8 cellular contexts compared by ENCODE assay signal in genomic region chr5:10552183-10553143, GRCh38. TPM values are rescaled to one million over a fixed set of nuclear protein-coding genes. Genes with fewer than 3 reads are reported as not detected.
DNase-seq lines count a peak whose midpoint lies in the region; ATAC-seq and TF ChIP-seq lines count a peak whose summit lies in the region.

No MANE protein-coding gene starts in this region.

- TF ChIP-seq POLR2A in IMR-90 (IDR thresholded peaks at IDR 0.05; ENCODE audit: low read depth, low read length) (no peak), esophagus muscularis mucosa (IDR thresholded peaks at IDR 0.05; ENCODE audit: low read depth) (no peak)

- peak overlapping the region; percentile 27 to 86 for H4K8ac ChIP-seq in IMR-90 (ENCODE audit: low read depth in 2 of 2, low read length in 2 of 2)

- H3K4me2 ChIP-seq in IMR-90 (ENCODE audit: low read depth, low read length), result no peak overlapping the region

- BruUV-seq in Caco-2 (replicated peaks; lab: Mats Ljungman, UMichigan), result no TSS peak
- BruUV-seq in IMR-90 (replicated peaks; lab: Mats Ljungman, UMichigan), result no TSS peak

- dilution Hi-C loops in IMR-90 (cut with HindIII; ENCODE audit: low sequenced_read_pairs, unreplicated experiment), result no loop called here

- no peak overlapping the region for H3K9ac ChIP-seq in IMR-90 (ENCODE audit: low read depth, low read length)

- peak overlapping the region; percentile 65 for H4K5ac ChIP-seq in IMR-90 (ENCODE audit: low read depth, low read length)

- no peak for TF ChIP-seq RAD21 in IMR-90 (IDR thresholded peaks at IDR 0.05; ENCODE audit: low read length)

- H2BK120ac ChIP-seq in IMR-90 (ENCODE audit: low read depth, low read length), result peak overlapping the region; percentile 97

- TF ChIP-seq EP300 in esophagus muscularis mucosa (IDR thresholded peaks at IDR 0.05), result no peak

- peak; percentile 80 for ATAC-seq in GM21447 (IDR thresholded peaks at IDR 0.05; ENCODE audit: unreplicated experiment)
- ATAC-seq in IMR-90 (ENCODE audit: low read depth), result no peak
- ATAC-seq in HG03025 (IDR thresholded peaks at IDR 0.05; ENCODE audit: low FRiP score, unreplicated experiment), result no peak

- H3K27ac Mint-ChIP-seq in Caco-2 (ENCODE audit: unreplicated experiment), result peak overlapping the region; percentile 97

- H3K18ac ChIP-seq in IMR-90 (ENCODE audit: low read depth, low read length), result peak overlapping the region; percentile 85

- peak overlapping the region; percentile 85 for H2AK9ac ChIP-seq in IMR-90 (replicated peaks; ENCODE audit: low read depth, low read length, poor library complexity)

- POLR2A ChIA-PET in Caco-2 (lab: Charles Lee) (interaction anchor here (1.2 to 1.4 kb wide), 5 partner anchors 8 to 199 kb away, joined by 3 to 14 read pairs (median 4); partner anchors contain the start of genes ANKRD33B and MARCHF6), IMR-90 (lab: Charles Lee; ENCODE audit: unreplicated experiment) (no interaction called here)

- peak overlapping the region; percentile 53 for H2AFZ ChIP-seq in IMR-90 (replicated peaks; ENCODE audit: low read length, poor library complexity)

- intact Hi-C loops in Caco-2 (cut with micrococcal nuclease; ENCODE audit: unreplicated experiment) (loop anchor here (5.0 kb wide), 1 partner anchor 75 kb away; no protein-coding TSS in a partner anchor), IMR-90 (cut with micrococcal nuclease) (loop anchor here (5.0 kb wide), 1 partner anchor 40 kb away; no protein-coding TSS in a partner anchor), esophagus muscularis mucosa (cut with DNase I) (no loop called here), tibial artery (cut with DNase I; ENCODE audit: low total_unique reads) (no loop called here), posterior vena cava (cut with DNase I) (loop anchor here in 1 of 2 donors (1.0 kb wide), 1 partner anchor 20 kb away; no protein-coding TSS in a partner anchor)

- H3K36me3 ChIP-seq in Caco-2 (ENCODE audit: control insufficient read depth, insufficient read depth, low read length) (no peaks in the 10 kb centered on the region), IMR-90 (ENCODE audit: control insufficient read depth, insufficient read depth, low read length) (no peaks in the 10 kb centered on the region), esophagus muscularis mucosa (no peaks in the 10 kb centered on the region), tibial artery (no peaks in the 10 kb centered on the region)

- 86% methylated on average over 6 of the region's 14 CpGs; no CpG with 5 or more reads in 1 of the 2 experiments for WGBS in IMR-90 (ENCODE audit: extremely low coverage in 2 of 2, insufficient read length in 1 of 2), 2 experiments
- 80% methylated on average over 14 of the region's 14 CpGs for WGBS in esophagus muscularis mucosa

- H3K4me1 ChIP-seq in Caco-2, result peaks cover 56% of the 10 kb centered on the region
- peaks cover 39% of the 10 kb centered on the region for H3K4me1 ChIP-seq in IMR-90 (ENCODE audit: control insufficient read depth, insufficient read depth, low read length)
- peaks cover 0 to 17% (median 6%) of the 10 kb centered on the region in 4 donors for H3K4me1 ChIP-seq in esophagus muscularis mucosa
- H3K4me1 ChIP-seq in tibial artery, result peaks cover 0 to 28% (median 9%) of the 10 kb centered on the region in 4 donors

- in situ Hi-C loops in IMR-90 (cut with MboI; ENCODE audit: low sequenced_read_pairs), result loop anchor here (25.0 kb wide), 1 partner anchor 90 kb away; no protein-coding TSS in a partner anchor

- H3K23ac ChIP-seq in IMR-90 (ENCODE audit: low read depth, low read length), result peak overlapping the region; percentile 43

- H3K9me3 ChIP-seq in Caco-2 (no peaks in the 10 kb centered on the region), IMR-90 (ENCODE audit: control insufficient read depth, insufficient read depth, low read length) (no peaks in the 10 kb centered on the region), esophagus muscularis mucosa (no peaks in the 10 kb centered on the region), tibial artery (no peaks in the 10 kb centered on the region)

- no peak for TF ChIP-seq CTCF in Caco-2 (IDR thresholded peaks at IDR 0.05; ENCODE audit: insufficient read depth in 1 of 2, low read depth in 1 of 2, low read length in 1 of 2, severe bottlenecking in 1 of 2, unreplicated experiment in 1 of 2)
- TF ChIP-seq CTCF in IMR-90 (conservative IDR thresholded peaks at IDR 0.05; ENCODE audit: low read depth, low read length), result no peak
- no peak for TF ChIP-seq CTCF in esophagus muscularis mucosa (IDR thresholded peaks at IDR 0.05)
- TF ChIP-seq CTCF in tibial artery (IDR thresholded peaks at IDR 0.05), result no peak

- H3K56ac ChIP-seq in IMR-90 (ENCODE audit: extremely low read depth, insufficient read depth, low read length), result peak overlapping the region; percentile 40

- H3K27me3 ChIP-seq in Caco-2 (replicated peaks; ENCODE audit: control insufficient read depth, insufficient read depth, low read length) (no peaks in the 10 kb centered on the region), IMR-90 (ENCODE audit: control insufficient read depth, insufficient read depth, low read length) (no peaks in the 10 kb centered on the region), esophagus muscularis mucosa (peaks cover 0 to 35% (median 0%) of the 10 kb centered on the region in 4 donors), tibial artery (peaks cover 0 to 1% of the 10 kb centered on the region in 2 donors)

- H3K36me3 Mint-ChIP-seq in Caco-2 (ENCODE audit: insufficient read depth, unreplicated experiment), result peaks cover 21% of the 10 kb centered on the region

- DNase-seq in Caco-2 (no peak), IMR-90 (peak; percentile 37), esophagus muscularis mucosa (ENCODE audit: extremely low spot score) (no peak), activated gamma-delta T cell (lab: John Stamatoyannopoulos, UW) (no peak), tibial artery (no peak), posterior vena cava (ENCODE audit: low spot score) (no peak)

- H3K4me1 Mint-ChIP-seq in Caco-2 (ENCODE audit: low read depth, unreplicated experiment), result peaks cover 57% of the 10 kb centered on the region

- peak overlapping the region; percentile 93 for H2BK20ac ChIP-seq in IMR-90 (ENCODE audit: low read depth, low read length)

- peak overlapping the region; percentile 56 for H3K4me3 Mint-ChIP-seq in Caco-2 (ENCODE audit: unreplicated experiment)

- H2AK5ac ChIP-seq in IMR-90 (ENCODE audit: low read depth, low read length), result peak overlapping the region; percentile 98

- peak overlapping the region; percentile 90 for H4K91ac ChIP-seq in IMR-90 (ENCODE audit: insufficient read depth, low read depth, low read length)

- no peaks in the 10 kb centered on the region for H3K9me3 Mint-ChIP-seq in Caco-2 (ENCODE audit: unreplicated experiment)

- H3K4me3 ChIP-seq in Caco-2 (ENCODE audit: low read depth, low read length), result no peak overlapping the region
- H3K4me3 ChIP-seq in IMR-90 (ENCODE audit: insufficient read depth, low read depth, low read length), result no peak overlapping the region
- no peak overlapping the region for H3K4me3 ChIP-seq in esophagus muscularis mucosa
- H3K4me3 ChIP-seq in tibial artery, result no peak overlapping the region

- H3K79me1 ChIP-seq in IMR-90 (ENCODE audit: low read depth in 1 of 2, low read length in 2 of 2), result peaks cover 0 to 13% of the 10 kb centered on the region in 2 experiments; a peak in 2 of 4 replicates

- H3K14ac ChIP-seq in IMR-90 (replicated peaks; ENCODE audit: low read depth, low read length), result peak overlapping the region; percentile 90

- no peaks in the 10 kb centered on the region for H3K27me3 Mint-ChIP-seq in Caco-2 (ENCODE audit: insufficient read depth, unreplicated experiment)

- H2BK5ac ChIP-seq in IMR-90 (ENCODE audit: low read depth, low read length, poor library complexity, severe bottlenecking), result peak overlapping the region; percentile 80

- peak overlapping the region; percentile 90 for H3K4ac ChIP-seq in IMR-90 (ENCODE audit: low read depth, low read length)

- peak overlapping the region; percentile 98 for H2BK15ac ChIP-seq in IMR-90 (ENCODE audit: low read depth, low read length)

- peaks cover 44% of the 10 kb centered on the region for H3K9me1 ChIP-seq in IMR-90 (ENCODE audit: insufficient read depth, low read length)

- H4K20me1 ChIP-seq in IMR-90 (ENCODE audit: insufficient read depth, low read length), result peaks cover 5% of the 10 kb centered on the region; the same call in 1 of the 2 replicates

- CTCF ChIA-PET in Caco-2 (lab: Charles Lee) (interaction anchor here (0.6 to 2.4 kb wide), 4 partner anchors 10 to 75 kb away, joined by 3 to 9 read pairs (median 5); no protein-coding TSS in a partner anchor), IMR-90 (lab: Yijun Ruan, JAX) (interaction anchor here (0.7 kb wide), 1 partner anchor 269 kb away, joined by 3 read pairs; no protein-coding TSS in a partner anchor)

- H3K27ac ChIP-seq in IMR-90 (ENCODE audit: insufficient read depth, low read length) (peak overlapping the region; percentile 71), esophagus muscularis mucosa (replicated peaks in 1 of 4) (peak overlapping the region in 3 of 4 donors; percentile 19 to 72 (median 54)), tibial artery (no peak overlapping the region)

TF ChIP-seq in IMR-90, 13 proteins besides CTCF, POLR2A, EP300 and RAD21:
- TF ChIP-seq RCOR1 (IDR thresholded peaks at IDR 0.05; ENCODE audit: insufficient replicate concordance, low read length) (no peak), MAZ (IDR thresholded peaks at IDR 0.05; ENCODE audit: borderline replicate concordance, low read depth, low read length) (no peak), NFE2L2 (IDR thresholded peaks at IDR 0.05; ENCODE audit: low read depth, low read length) (no peak), SMC3 (IDR thresholded peaks at IDR 0.05; ENCODE audit: low read depth, low read length) (no peak), MAFK (IDR thresholded peaks at IDR 0.05; ENCODE audit: low read depth, low read length) (no peak)
TF ChIP-seq in IMR-90: peak in this region for 0.

RNA-seq across cellular contexts. Expression of gene ANKRD33B, which starts 11.4 kb away (rescaled TPM):
- total RNA-seq in Caco-2 (2022) (22.8 and 25.3 TPM in 2 replicates), IMR-90 (2012; rRNA removed) (2.5 and 2.8 TPM in 2 replicates), esophagus muscularis mucosa (1 to 10 TPM; 4.6 to 8.2 (median 6.7) TPM), posterior vena cava (1 to 10 TPM; 3.3 to 3.9 TPM)
- polyA plus RNA-seq in IMR-90 (2012; rRNA removed), result 3.3 and 3.8 TPM in 2 replicates
- 2.2 and 3.2 TPM in 2 replicates for polyA plus RNA-seq in IMR-90 (2012; cell fraction: cytosol; rRNA removed)
- polyA plus RNA-seq in IMR-90 (2012; cell fraction: nucleus; rRNA removed; ENCODE audit: low replicate concordance), result 13.5 and 13.8 TPM in 2 replicates

Comparison
In these comparisons a context has a peak if more than half of its experiments do, and no peak if none do; other contexts are left out.
1. H3K27ac ChIP-seq: peak in IMR-90 (single experiment) and esophagus muscularis mucosa (3 of 4); none in tibial artery (0 of 2).
2. intact Hi-C loops: an anchor here in Caco-2 (5.0 kb wide) and IMR-90 (5.0 kb wide); none called in esophagus muscularis mucosa and tibial artery.